1 cellular context compared by ENCODE assay signal in genomic region chr7:55532150-55532917, GRCh38.
TF ChIP-seq lines count a peak whose summit lies in the region.

No MANE protein-coding gene starts in this region.

TF ChIP-seq in H1, 55 proteins besides CTCF, POLR2A, EP300 and RAD21 (continued from another document):
- no peak for TF ChIP-seq CHD7 (IDR thresholded peaks at IDR 0.05; ENCODE audit: insufficient replicate concordance, low read length)
